8 cellular contexts compared by ENCODE assay signal in the genomic region with DNA sequence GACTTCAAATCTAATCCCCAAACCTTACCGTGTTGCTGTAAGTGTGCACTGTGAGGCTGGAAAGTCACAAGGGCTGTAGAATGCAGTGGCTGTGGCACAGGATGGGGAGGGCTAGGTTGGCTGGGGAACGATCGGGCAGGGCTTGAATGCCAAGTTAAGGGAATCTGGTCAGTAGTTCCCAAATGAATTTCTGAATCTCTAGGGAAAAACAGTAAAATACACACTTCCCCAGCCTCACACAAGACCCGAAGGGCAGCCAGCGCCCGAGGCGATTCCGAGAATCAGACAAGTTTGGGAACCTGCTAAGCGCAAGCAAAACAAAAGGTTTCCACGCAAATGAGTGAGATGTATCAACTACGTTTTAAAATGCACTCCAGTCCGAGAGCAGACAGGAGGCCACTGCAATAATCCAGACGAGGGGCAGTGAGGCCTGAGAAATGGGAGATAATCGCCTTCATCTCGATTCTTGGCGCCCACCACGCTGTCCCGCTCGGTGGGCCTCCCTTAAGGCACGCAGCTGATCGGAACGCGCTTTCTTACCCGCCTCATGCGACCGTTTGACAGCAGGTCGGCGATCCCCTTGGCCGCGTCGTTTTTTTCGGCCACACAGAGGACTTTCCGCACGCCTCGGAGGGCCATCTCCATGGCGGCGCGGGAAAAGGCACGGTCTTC. TPM values are rescaled to one million over a fixed set of nuclear protein-coding genes. Genes with fewer than 3 reads are reported as not detected.
DNase-seq lines count a peak whose midpoint lies in the region; ATAC-seq and TF ChIP-seq lines count a peak whose summit lies in the region.

No MANE protein-coding gene starts in this region.

- peaks cover 30% of the 10 kb centered on the region for H3K36me3 ChIP-seq in SK-N-MC (ENCODE audit: insufficient read depth, low read length)

- H3K27ac Mint-ChIP-seq in nephron progenitor cell: peak overlapping the region; percentile 100

- no peaks in the 10 kb centered on the region for H3K27me3 Mint-ChIP-seq in nephron progenitor cell (ENCODE audit: low read depth, poor library complexity)

- no peaks in the 10 kb centered on the region for H3K9me3 ChIP-seq in SK-N-MC (ENCODE audit: low read depth, low read length)

- H3K27ac ChIP-seq in SK-N-MC: peak overlapping the region; percentile 19; the same call in 1 of the 2 replicates

- no peaks in the 10 kb centered on the region for H3K9me3 Mint-ChIP-seq in nephron progenitor cell

- H3K4me3 ChIP-seq in GM12864 (ENCODE audit: low read depth, low read length) (peak overlapping the region; percentile 93), SK-N-MC (peak overlapping the region; percentile 96), epithelial cell of proximal tubule (ENCODE audit: low read depth, low read length) (peak overlapping the region; percentile 89)

- peak overlapping the region; percentile 91 for H3K9ac ChIP-seq in SK-N-MC (ENCODE audit: insufficient read length)

- H3K4me3 Mint-ChIP-seq in nephron progenitor cell: peak overlapping the region; percentile 97

- no peak for TF ChIP-seq CTCF in GM12864 (IDR thresholded peaks at IDR 0.05; ENCODE audit: low read depth, low read length, missing control alignments)
- TF ChIP-seq CTCF in epithelial cell of proximal tubule (conservative IDR thresholded peaks at IDR 0.05; ENCODE audit: low read depth, low read length): no peak
- TF ChIP-seq CTCF in nephron progenitor cell (IDR thresholded peaks at IDR 0.05): no peak

- peaks cover 45% of the 10 kb centered on the region for H3K36me3 Mint-ChIP-seq in nephron progenitor cell (ENCODE audit: low read depth)

- H3K4me1 Mint-ChIP-seq in nephron progenitor cell: peaks cover 66% of the 10 kb centered on the region

- peak; percentile 5 for ATAC-seq in HG02588 (IDR thresholded peaks at IDR 0.05; ENCODE audit: unreplicated experiment)

- DNase-seq in GM12864 (ENCODE audit: low read depth) (no peak), SK-N-MC (ENCODE audit: low read depth, low spot score) (no peak), epithelial cell of proximal tubule (ENCODE audit: low read depth) (no peak), nephron progenitor cell (no peak), UCSD-AML1 (lab: John Stamatoyannopoulos, UW; ENCODE audit: unreplicated experiment) (no peak), DMS153 (lab: John Stamatoyannopoulos, UW) (no peak), NCI-H2107 (lab: John Stamatoyannopoulos, UW) (no peak)

RNA-seq across cellular contexts. Expression of a gene that starts 0.6 kb away (rescaled TPM):
- total RNA-seq in epithelial cell of proximal tubule: 31.0 and 49.2 TPM in 2 replicates

RNA-seq across cellular contexts. Expression of a gene that starts 0.9 kb away (rescaled TPM):
- 9.5 and 11.1 TPM in 2 replicates for total RNA-seq in epithelial cell of proximal tubule

RNA-seq across cellular contexts. Expression of a gene that starts 49.2 kb away (rescaled TPM):
- total RNA-seq in epithelial cell of proximal tubule: 21.2 and 76.5 TPM in 2 replicates

RNA-seq across cellular contexts. Expression of a gene that starts 53.7 kb away (rescaled TPM):
- total RNA-seq in epithelial cell of proximal tubule: 43.1 and 48.0 TPM in 2 replicates

RNA-seq across cellular contexts. Expression of a gene that starts 55.7 kb away (rescaled TPM):
- total RNA-seq in epithelial cell of proximal tubule: 425 and 531 TPM in 2 replicates
